In the genomic region with DNA sequence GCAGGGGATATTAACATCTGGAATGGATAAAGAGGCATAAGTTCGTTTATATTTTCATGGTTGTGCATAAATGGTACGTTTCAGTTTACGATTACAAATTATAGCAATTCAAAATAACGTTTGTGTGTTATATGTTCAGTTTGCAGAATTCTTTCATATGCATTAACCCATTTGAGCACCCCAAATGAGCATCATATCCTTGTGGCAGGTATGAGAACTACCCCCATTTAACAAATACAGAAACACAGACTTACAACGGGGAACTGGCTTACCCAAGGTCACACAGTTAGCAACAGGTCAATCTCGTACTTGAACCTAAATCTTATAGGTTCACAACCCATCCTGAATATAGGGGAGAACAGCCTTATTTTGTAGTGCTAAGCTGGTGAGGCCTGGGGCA, we compare ENCODE assay signal across 1 cellular context.
TF ChIP-seq lines count a peak whose summit lies in the region.

No MANE protein-coding gene starts in this region.

TF ChIP-seq in GM23338, 12 proteins besides CTCF, POLR2A, EP300 and RAD21:
- no peak for TF ChIP-seq EZH2phosphoT487 (IDR thresholded peaks at IDR 0.05; ENCODE audit: unreplicated experiment)
- no peak for TF ChIP-seq CREB1 (CRISPR knock-in tag; IDR thresholded peaks at IDR 0.05; ENCODE audit: low read depth)
- no peak for TF ChIP-seq EZH2 (IDR thresholded peaks at IDR 0.05; ENCODE audit: low read depth, unreplicated experiment)
- no peak for TF ChIP-seq STAT1 (IDR thresholded peaks at IDR 0.05; ENCODE audit: unreplicated experiment)
- TF ChIP-seq NANOG (IDR thresholded peaks at IDR 0.05; ENCODE audit: borderline replicate concordance), result no peak
- TF ChIP-seq POLR2AphosphoS5 (IDR thresholded peaks at IDR 0.05; ENCODE audit: low read depth), result no peak
- TF ChIP-seq ZNF114 (CRISPR knock-in tag; IDR thresholded peaks at IDR 0.05), result no peak
- TF ChIP-seq, protein P1, sequence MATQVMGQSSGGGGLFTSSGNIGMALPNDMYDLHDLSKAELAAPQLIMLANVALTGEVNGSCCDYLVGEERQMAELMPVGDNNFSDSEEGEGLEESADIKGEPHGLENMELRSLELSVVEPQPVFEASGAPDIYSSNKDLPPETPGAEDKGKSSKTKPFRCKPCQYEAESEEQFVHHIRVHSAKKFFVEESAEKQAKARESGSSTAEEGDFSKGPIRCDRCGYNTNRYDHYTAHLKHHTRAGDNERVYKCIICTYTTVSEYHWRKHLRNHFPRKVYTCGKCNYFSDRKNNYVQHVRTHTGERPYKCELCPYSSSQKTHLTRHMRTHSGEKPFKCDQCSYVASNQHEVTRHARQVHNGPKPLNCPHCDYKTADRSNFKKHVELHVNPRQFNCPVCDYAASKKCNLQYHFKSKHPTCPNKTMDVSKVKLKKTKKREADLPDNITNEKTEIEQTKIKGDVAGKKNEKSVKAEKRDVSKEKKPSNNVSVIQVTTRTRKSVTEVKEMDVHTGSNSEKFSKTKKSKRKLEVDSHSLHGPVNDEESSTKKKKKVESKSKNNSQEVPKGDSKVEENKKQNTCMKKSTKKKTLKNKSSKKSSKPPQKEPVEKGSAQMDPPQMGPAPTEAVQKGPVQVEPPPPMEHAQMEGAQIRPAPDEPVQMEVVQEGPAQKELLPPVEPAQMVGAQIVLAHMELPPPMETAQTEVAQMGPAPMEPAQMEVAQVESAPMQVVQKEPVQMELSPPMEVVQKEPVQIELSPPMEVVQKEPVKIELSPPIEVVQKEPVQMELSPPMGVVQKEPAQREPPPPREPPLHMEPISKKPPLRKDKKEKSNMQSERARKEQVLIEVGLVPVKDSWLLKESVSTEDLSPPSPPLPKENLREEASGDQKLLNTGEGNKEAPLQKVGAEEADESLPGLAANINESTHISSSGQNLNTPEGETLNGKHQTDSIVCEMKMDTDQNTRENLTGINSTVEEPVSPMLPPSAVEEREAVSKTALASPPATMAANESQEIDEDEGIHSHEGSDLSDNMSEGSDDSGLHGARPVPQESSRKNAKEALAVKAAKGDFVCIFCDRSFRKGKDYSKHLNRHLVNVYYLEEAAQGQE (IDR thresholded peaks at IDR 0.05; ENCODE audit: unreplicated experiment), result no peak
- TF ChIP-seq JUNB (IDR thresholded peaks at IDR 0.05; ENCODE audit: unreplicated experiment), result no peak
- TF ChIP-seq, protein P2, sequence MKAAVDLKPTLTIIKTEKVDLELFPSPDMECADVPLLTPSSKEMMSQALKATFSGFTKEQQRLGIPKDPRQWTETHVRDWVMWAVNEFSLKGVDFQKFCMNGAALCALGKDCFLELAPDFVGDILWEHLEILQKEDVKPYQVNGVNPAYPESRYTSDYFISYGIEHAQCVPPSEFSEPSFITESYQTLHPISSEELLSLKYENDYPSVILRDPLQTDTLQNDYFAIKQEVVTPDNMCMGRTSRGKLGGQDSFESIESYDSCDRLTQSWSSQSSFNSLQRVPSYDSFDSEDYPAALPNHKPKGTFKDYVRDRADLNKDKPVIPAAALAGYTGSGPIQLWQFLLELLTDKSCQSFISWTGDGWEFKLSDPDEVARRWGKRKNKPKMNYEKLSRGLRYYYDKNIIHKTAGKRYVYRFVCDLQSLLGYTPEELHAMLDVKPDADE (IDR thresholded peaks at IDR 0.05), result no peak
- TF ChIP-seq, protein P3, sequence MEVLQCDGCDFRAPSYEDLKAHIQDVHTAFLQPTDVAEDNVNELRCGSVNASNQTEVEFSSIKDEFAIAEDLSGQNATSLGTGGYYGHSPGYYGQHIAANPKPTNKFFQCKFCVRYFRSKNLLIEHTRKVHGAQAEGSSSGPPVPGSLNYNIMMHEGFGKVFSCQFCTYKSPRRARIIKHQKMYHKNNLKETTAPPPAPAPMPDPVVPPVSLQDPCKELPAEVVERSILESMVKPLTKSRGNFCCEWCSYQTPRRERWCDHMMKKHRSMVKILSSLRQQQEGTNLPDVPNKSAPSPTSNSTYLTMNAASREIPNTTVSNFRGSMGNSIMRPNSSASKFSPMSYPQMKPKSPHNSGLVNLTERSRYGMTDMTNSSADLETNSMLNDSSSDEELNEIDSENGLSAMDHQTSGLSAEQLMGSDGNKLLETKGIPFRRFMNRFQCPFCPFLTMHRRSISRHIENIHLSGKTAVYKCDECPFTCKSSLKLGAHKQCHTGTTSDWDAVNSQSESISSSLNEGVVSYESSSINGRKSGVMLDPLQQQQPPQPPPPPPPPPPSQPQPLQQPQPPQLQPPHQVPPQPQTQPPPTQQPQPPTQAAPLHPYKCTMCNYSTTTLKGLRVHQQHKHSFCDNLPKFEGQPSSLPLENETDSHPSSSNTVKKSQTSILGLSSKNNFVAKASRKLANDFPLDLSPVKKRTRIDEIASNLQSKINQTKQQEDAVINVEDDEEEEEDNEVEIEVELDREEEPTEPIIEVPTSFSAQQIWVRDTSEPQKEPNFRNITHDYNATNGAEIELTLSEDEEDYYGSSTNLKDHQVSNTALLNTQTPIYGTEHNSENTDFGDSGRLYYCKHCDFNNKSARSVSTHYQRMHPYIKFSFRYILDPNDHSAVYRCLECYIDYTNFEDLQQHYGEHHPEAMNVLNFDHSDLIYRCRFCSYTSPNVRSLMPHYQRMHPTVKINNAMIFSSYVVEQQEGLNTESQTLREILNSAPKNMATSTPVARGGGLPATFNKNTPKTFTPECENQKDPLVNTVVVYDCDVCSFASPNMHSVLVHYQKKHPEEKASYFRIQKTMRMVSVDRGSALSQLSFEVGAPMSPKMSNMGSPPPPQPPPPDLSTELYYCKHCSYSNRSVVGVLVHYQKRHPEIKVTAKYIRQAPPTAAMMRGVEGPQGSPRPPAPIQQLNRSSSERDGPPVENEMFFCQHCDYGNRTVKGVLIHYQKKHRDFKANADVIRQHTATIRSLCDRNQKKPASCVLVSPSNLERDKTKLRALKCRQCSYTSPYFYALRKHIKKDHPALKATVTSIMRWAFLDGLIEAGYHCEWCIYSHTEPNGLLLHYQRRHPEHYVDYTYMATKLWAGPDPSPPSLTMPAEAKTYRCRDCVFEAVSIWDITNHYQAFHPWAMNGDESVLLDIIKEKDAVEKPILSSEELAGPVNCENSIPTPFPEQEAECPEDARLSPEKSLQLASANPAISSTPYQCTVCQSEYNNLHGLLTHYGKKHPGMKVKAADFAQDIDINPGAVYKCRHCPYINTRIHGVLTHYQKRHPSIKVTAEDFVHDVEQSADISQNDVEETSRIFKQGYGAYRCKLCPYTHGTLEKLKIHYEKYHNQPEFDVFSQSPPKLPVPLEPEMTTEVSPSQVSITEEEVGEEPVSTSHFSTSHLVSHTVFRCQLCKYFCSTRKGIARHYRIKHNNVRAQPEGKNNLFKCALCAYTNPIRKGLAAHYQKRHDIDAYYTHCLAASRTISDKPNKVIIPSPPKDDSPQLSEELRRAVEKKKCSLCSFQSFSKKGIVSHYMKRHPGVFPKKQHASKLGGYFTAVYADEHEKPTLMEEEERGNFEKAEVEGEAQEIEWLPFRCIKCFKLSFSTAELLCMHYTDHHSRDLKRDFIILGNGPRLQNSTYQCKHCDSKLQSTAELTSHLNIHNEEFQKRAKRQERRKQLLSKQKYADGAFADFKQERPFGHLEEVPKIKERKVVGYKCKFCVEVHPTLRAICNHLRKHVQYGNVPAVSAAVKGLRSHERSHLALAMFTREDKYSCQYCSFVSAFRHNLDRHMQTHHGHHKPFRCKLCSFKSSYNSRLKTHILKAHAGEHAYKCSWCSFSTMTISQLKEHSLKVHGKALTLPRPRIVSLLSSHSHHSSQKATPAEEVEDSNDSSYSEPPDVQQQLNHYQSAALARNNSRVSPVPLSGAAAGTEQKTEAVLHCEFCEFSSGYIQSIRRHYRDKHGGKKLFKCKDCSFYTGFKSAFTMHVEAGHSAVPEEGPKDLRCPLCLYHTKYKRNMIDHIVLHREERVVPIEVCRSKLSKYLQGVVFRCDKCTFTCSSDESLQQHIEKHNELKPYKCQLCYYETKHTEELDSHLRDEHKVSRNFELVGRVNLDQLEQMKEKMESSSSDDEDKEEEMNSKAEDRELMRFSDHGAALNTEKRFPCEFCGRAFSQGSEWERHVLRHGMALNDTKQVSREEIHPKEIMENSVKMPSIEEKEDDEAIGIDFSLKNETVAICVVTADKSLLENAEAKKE (CRISPR knock-in tag; IDR thresholded peaks at IDR 0.05), result no peak
- no peak for TF ChIP-seq ZNF331 (CRISPR knock-in tag; IDR thresholded peaks at IDR 0.05; ENCODE audit: low read depth)
